21 cellular contexts compared by ENCODE assay signal in genomic region chr16:61421111-61421510, GRCh38.
"Had no signal": no experiment of that assay in that cellular context is flagged by ENCODE, and none has a peak within 500 bp of the region (broad histone marks: within the 10 kb centered on the region; RNA-seq: fewer than 3 reads in every experiment).

No MANE protein-coding gene starts in this region.

- H3K27ac ChIP-seq: epithelial cell of prostate, esophagus muscularis mucosa, gastroesophageal sphincter, left ventricle myocardium inferior, lower lobe of right lung, parathyroid adenoma, psoas muscle, spleen, testis, transverse colon had no signal

- DNase-seq: effector memory CD8-positive, alpha-beta T cell; immature natural killer cell; kidney; left cardiac atrium; left ventricle myocardium inferior; lower lobe of right lung; mesenchymal stem cell; naive B cell; psoas muscle; spleen; stimulated activated CD4-positive, alpha-beta T cell treated with anti-CD3 and anti-CD28 coated beads, Interleukin-15, amount 100 ng/mL, for 24 hours; stimulated activated CD4-positive, alpha-beta T cell treated with anti-CD3 and anti-CD28 coated beads, Interleukin-1b, Interleukin-23, amount 100 ng/mL, for 48 hours; stimulated activated CD4-positive, alpha-beta T cell treated with anti-CD3 and anti-CD28 coated beads, Interleukin-4, amount 100 ng/mL, for 24 hours; testis; transverse colon had no signal

- H3K9me3 ChIP-seq: esophagus muscularis mucosa, gastroesophageal sphincter, left ventricle myocardium inferior, lower lobe of right lung, psoas muscle, testis, transverse colon had no signal

- ATAC-seq: effector memory CD8-positive, alpha-beta T cell; gastroesophageal sphincter; left cardiac atrium; lower lobe of right lung; psoas muscle; sciatic nerve; stimulated activated memory B cell treated with anti-CD40 and anti-IgM and Interleukin-4, amounts not matched to agents 10 μg/mL and 1 μg/mL and 100 μg/mL, for 72 hours had no signal

- H3K4me3 ChIP-seq: esophagus muscularis mucosa, gastroesophageal sphincter, left ventricle myocardium inferior, lower lobe of right lung, psoas muscle, spleen, testis, transverse colon had no signal

- H3K36me3 ChIP-seq: esophagus muscularis mucosa, gastroesophageal sphincter, left ventricle myocardium inferior, lower lobe of right lung, spleen, transverse colon had no signal

- H3K4me1 ChIP-seq: esophagus muscularis mucosa, gastroesophageal sphincter, left ventricle myocardium inferior, lower lobe of right lung, parathyroid adenoma, psoas muscle, spleen, testis, transverse colon had no signal

- H3K27me3 ChIP-seq: esophagus muscularis mucosa, gastroesophageal sphincter, spleen, testis, transverse colon had no signal
